ENCODE assay signal across 22 cellular contexts in genomic region chr5:160152287-160152686, GRCh38. TPM values are rescaled to one million over a fixed set of nuclear protein-coding genes. Genes with fewer than 3 reads are reported as not detected.
DNase-seq lines count a peak whose midpoint lies in the region; ATAC-seq, FAIRE-seq and TF ChIP-seq lines count a peak whose summit lies in the region.
"Had no signal": no experiment of that assay in that cellular context is flagged by ENCODE, and none has a peak within 500 bp of the region (broad histone marks: within the 10 kb centered on the region; RNA-seq: fewer than 3 reads in every experiment).

No MANE protein-coding gene starts in this region.

- intact Hi-C loops in esophagus muscularis mucosa (cut with DNase I) = no loop called here

- H3K4me3 Mint-ChIP-seq in glutamatergic neuron (ENCODE audit: unreplicated experiment) = no peak overlapping the region
- H3K4me3 Mint-ChIP-seq: CD8-positive, alpha-beta T cell; memory B cell; natural killer cell treated with Interleukin-12 subunit alpha and Interleukin-12 subunit beta and Interleukin-15 and Interleukin-18, amount 100 ng/mL, for 72 hours; stimulated activated naive CD8-positive, alpha-beta T cell treated with anti-CD3 and anti-CD28 coated beads, Interleukin-15, Interleukin-2, amounts not matched to agents 100 ng/mL and 50 ng/mL, for 24 hours had no signal

- H3K36me3 ChIP-seq in esophagus muscularis mucosa = no peaks in the 10 kb centered on the region
- H3K36me3 ChIP-seq: WERI-Rb-1 had no signal

- no peaks in the 10 kb centered on the region for H3K9me3 Mint-ChIP-seq in glutamatergic neuron (ENCODE audit: unreplicated experiment)
- H3K9me3 Mint-ChIP-seq: activated T-helper 2 cell treated with anti-CD3 and anti-CD28 coated beads, Interferon-gamma antibody, Interleukin-2, Interleukin-4, amounts not matched to agents 10 μg/mL and 5 μg/mL and 100 μg/mL, durations not matched to agents 14 hours and 24 hours and 36 hours; CD8-positive, alpha-beta T cell; natural killer cell treated with Interleukin-12 subunit alpha and Interleukin-12 subunit beta and Interleukin-15 and Interleukin-18, amount 100 ng/mL, for 72 hours; stimulated activated naive CD8-positive, alpha-beta T cell treated with anti-CD3 and anti-CD28 coated beads, Interleukin-15, Interleukin-2, amounts not matched to agents 100 ng/mL and 50 ng/mL, for 24 hours had no signal

- DNase-seq in GM12891 (ENCODE audit: insufficient read length, low spot score) (no peak), glutamatergic neuron (no peak), NCI-H774 (lab: John Stamatoyannopoulos, UW) (no peak), esophagus muscularis mucosa (ENCODE audit: extremely low spot score) (no peak)
- DNase-seq: activated CD8-positive, alpha-beta memory T cell treated with anti-CD3 and anti-CD28 coated beads for 24 hours; CD8-positive, alpha-beta T cell; cerebellar nuclear complex; DMS79 treated with DMSO at 0.1 percent for 48 hours; effector memory CD4-positive, alpha-beta T cell; kidney; psoas muscle; Right ventricle myocardium superior; T-helper 1 cell; WERI-Rb-1 had no signal

- H3K27me3 Mint-ChIP-seq in glutamatergic neuron (ENCODE audit: unreplicated experiment) = peaks cover 3% of the 10 kb centered on the region
- H3K27me3 Mint-ChIP-seq: stimulated activated naive CD8-positive, alpha-beta T cell treated with anti-CD3 and anti-CD28 coated beads, Interleukin-15, Interleukin-2, amounts not matched to agents 100 ng/mL and 50 ng/mL, for 24 hours had no signal

- H3K4me3 ChIP-seq in esophagus muscularis mucosa = no peak overlapping the region
- H3K4me3 ChIP-seq: psoas muscle had no signal

- H3K27ac Mint-ChIP-seq in glutamatergic neuron (ENCODE audit: unreplicated experiment) = no peak overlapping the region
- H3K27ac Mint-ChIP-seq: activated T-helper 2 cell treated with anti-CD3 and anti-CD28 coated beads, Interferon-gamma antibody, Interleukin-2, Interleukin-4, amounts not matched to agents 10 μg/mL and 5 μg/mL and 100 μg/mL, durations not matched to agents 14 hours and 24 hours and 36 hours; CD8-positive, alpha-beta T cell; memory B cell; stimulated activated naive CD8-positive, alpha-beta T cell treated with anti-CD3 and anti-CD28 coated beads, Interleukin-15, Interleukin-2, amounts not matched to agents 100 ng/mL and 50 ng/mL, for 24 hours had no signal

- peak; percentile 5 for FAIRE-seq in GM12891 (lab: Jason Lieb, UNC)
- FAIRE-seq: kidney had no signal

- ATAC-seq in GM19455 (IDR thresholded peaks at IDR 0.05; ENCODE audit: unreplicated experiment) (peak; percentile 47), HG02852 (IDR thresholded peaks at IDR 0.05; ENCODE audit: unreplicated experiment) (peak; percentile 70), HG03460 (IDR thresholded peaks at IDR 0.05; ENCODE audit: unreplicated experiment) (peak; percentile 64), HG03457 (IDR thresholded peaks at IDR 0.05; ENCODE audit: unreplicated experiment) (no peak)
- ATAC-seq: CD8-positive, alpha-beta T cell; natural killer cell treated with Interleukin-12 subunit alpha and Interleukin-12 subunit beta and Interleukin-15 and Interleukin-18, amount 100 ng/mL, for 72 hours; psoas muscle had no signal

- WGBS in esophagus muscularis mucosa = 90% methylated on average over 1 of the region's 1 CpG

- peaks cover 2% of the 10 kb centered on the region for H3K4me1 Mint-ChIP-seq in glutamatergic neuron (ENCODE audit: low read depth, unreplicated experiment)

- H3K36me3 Mint-ChIP-seq in glutamatergic neuron (ENCODE audit: unreplicated experiment) = no peaks in the 10 kb centered on the region
- H3K36me3 Mint-ChIP-seq: CD8-positive, alpha-beta T cell; memory B cell; natural killer cell treated with Interleukin-12 subunit alpha and Interleukin-12 subunit beta and Interleukin-15 and Interleukin-18, amount 100 ng/mL, for 72 hours had no signal

- TF ChIP-seq EP300 in esophagus muscularis mucosa (IDR thresholded peaks at IDR 0.05) = no peak

- no peak for TF ChIP-seq CTCF in glutamatergic neuron (IDR thresholded peaks at IDR 0.05; ENCODE audit: partially characterized antibody, unreplicated experiment)
- no peak for TF ChIP-seq CTCF in esophagus muscularis mucosa (IDR thresholded peaks at IDR 0.05)

- H3K27me3 ChIP-seq in esophagus muscularis mucosa = no peaks in the 10 kb centered on the region

- no peak overlapping the region for H3K27ac ChIP-seq in esophagus muscularis mucosa (replicated peaks in 1 of 4)
- H3K27ac ChIP-seq: psoas muscle, WERI-Rb-1 had no signal

- no peaks in the 10 kb centered on the region for H3K9me3 ChIP-seq in esophagus muscularis mucosa
- H3K9me3 ChIP-seq: psoas muscle had no signal

- H3K4me1 ChIP-seq in esophagus muscularis mucosa = peaks cover 0 to under 1% (median 0%) of the 10 kb centered on the region in 4 donors
- H3K4me1 ChIP-seq: psoas muscle had no signal

- TF ChIP-seq POLR2A in GM12891 (IDR thresholded peaks at IDR 0.05; ENCODE audit: low read depth, low read length) (no peak), esophagus muscularis mucosa (IDR thresholded peaks at IDR 0.05; ENCODE audit: low read depth) (no peak)

TF ChIP-seq in GM12891, 5 proteins besides CTCF, POLR2A, EP300 and RAD21:
- TF ChIP-seq TAF1 (IDR thresholded peaks at IDR 0.05; ENCODE audit: low read depth, low read length) (no peak), SPI1 (IDR thresholded peaks at IDR 0.05; ENCODE audit: low read depth, low read length) (no peak), POLR2AphosphoS5 (IDR thresholded peaks at IDR 0.05; ENCODE audit: low read depth, low read length) (no peak), PAX5 (IDR thresholded peaks at IDR 0.05; ENCODE audit: insufficient read depth, low read length, severe bottlenecking) (no peak), POU2F2 (IDR thresholded peaks at IDR 0.05; ENCODE audit: low read depth, low read length) (no peak)

RNA-seq across cellular contexts. Expression of gene PWWP2A, which starts 33.0 kb away (rescaled TPM):
- 8.9 TPM for polyA plus RNA-seq in GM12891 (2012; ENCODE audit: low read depth, missing spikeins)
- total RNA-seq in glutamatergic neuron (ENCODE audit: unreplicated experiment) (75.7 TPM), esophagus muscularis mucosa (10 to 100 TPM; 17.2 to 30.3 (median 24.2) TPM)
